9 cellular contexts compared by ENCODE assay signal in the genomic region with DNA sequence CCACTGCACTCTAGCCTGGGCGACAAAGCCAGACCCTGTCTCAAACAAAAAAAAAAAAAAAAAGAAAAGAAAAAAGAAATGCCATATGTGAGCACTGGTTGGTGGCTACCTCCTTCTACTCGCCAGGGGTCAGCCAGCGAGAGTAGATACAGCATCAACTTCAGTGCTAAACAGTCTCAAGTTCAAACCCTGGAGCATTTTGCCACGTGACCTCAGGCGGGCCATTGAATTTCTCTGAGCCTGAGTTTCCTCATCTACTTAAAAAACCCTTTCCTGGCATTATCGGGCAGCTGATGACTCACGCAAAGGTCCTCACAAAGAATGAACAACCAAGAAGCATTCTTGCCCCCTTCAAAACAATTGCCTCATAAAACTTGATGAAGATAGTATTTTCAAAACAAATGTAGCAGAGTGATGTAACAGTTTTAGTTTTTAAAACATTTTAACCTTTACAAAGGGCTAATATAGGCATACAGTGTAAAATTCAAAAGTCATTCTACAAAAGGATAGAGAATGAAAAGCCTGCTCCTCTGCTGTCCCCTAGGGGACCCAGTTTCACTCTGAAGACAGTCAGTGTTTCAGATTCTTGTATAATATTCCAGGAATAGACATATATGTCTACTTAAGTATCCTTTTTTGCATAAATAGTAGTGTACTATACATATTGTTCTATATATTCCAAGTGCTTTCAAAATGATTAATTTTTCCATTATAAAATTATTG. TPM values are rescaled to one million over a fixed set of nuclear protein-coding genes. Genes with fewer than 3 reads are reported as not detected.
A peak's percentile ranks its signal among the peaks of the same experiment; 100 is the strongest.
DNase-seq lines count a peak whose midpoint lies in the region; ATAC-seq and TF ChIP-seq lines count a peak whose summit lies in the region.
"Had no signal": no experiment of that assay in that cellular context is flagged by ENCODE, and none has a peak within 500 bp of the region (broad histone marks: within the 10 kb centered on the region; RNA-seq: fewer than 3 reads in every experiment).

No MANE protein-coding gene starts in this region.

- ATAC-seq in left cardiac atrium (peak in 1 of 2 donors; percentile 13), Right ventricle myocardium inferior (no peak), SK-N-SH treated with all-trans-retinoic acid at 6 μM for 48 hours (peak; percentile 55), GM19463 (IDR thresholded peaks at IDR 0.05; ENCODE audit: unreplicated experiment) (no peak), HG03108 (IDR thresholded peaks at IDR 0.05; ENCODE audit: unreplicated experiment) (no peak)

- intact Hi-C loops in left cardiac atrium (cut with DNase I): loop anchor here (5.0 to 10.0 kb wide), 4 partner anchors 76 to 299 kb away; partner anchors contain the start of gene CHD3 (in 1 of the 2)
- intact Hi-C loops in Right ventricle myocardium inferior (cut with DNase I): no loop called here

- DNase-seq in left cardiac atrium (peak; percentile 41), Right ventricle myocardium inferior (ENCODE audit: missing footprints) (no peak), fibroblast of villous mesenchyme (ENCODE audit: low read depth) (peak; percentile 91), NCI-H774 (lab: John Stamatoyannopoulos, UW) (no peak)
- DNase-seq in activated effector memory CD4-positive, alpha-beta T cell treated with Interleukin-2 at 50 U/mL for 16 hours: no peak
- DNase-seq: CD4-positive, CD25-positive, alpha-beta regulatory T cell had no signal

- no peak overlapping the region for H3K4me3 ChIP-seq in fibroblast of villous mesenchyme (ENCODE audit: low read depth, low read length)

- TF ChIP-seq CTCF in fibroblast of villous mesenchyme (IDR thresholded peaks at IDR 0.05; ENCODE audit: insufficient read depth, low read depth, low read length): peak; percentile 14

TF ChIP-seq in SK-N-SH treated with all-trans-retinoic acid at 6 μM for 48 hours, 23 proteins besides CTCF, POLR2A, EP300 and RAD21:
- TF ChIP-seq GLIS3 (CRISPR knock-in tag; IDR thresholded peaks at IDR 0.05): no peak
- TF ChIP-seq SNAI2 (CRISPR knock-in tag; IDR thresholded peaks at IDR 0.05): no peak
- no peak for TF ChIP-seq ARNTL (CRISPR knock-in tag; IDR thresholded peaks at IDR 0.05; ENCODE audit: borderline replicate concordance, low read depth)
- no peak for TF ChIP-seq CSRNP3 (CRISPR knock-in tag; IDR thresholded peaks at IDR 0.05)
- no peak for TF ChIP-seq BACH2 (CRISPR knock-in tag; IDR thresholded peaks at IDR 0.05; ENCODE audit: borderline replicate concordance)
- no peak for TF ChIP-seq ZNF565 (CRISPR knock-in tag; conservative IDR thresholded peaks at IDR 0.05; ENCODE audit: low read depth)
- no peak for TF ChIP-seq TOX (CRISPR knock-in tag; IDR thresholded peaks at IDR 0.05; ENCODE audit: borderline replicate concordance)
- TF ChIP-seq PPARA (CRISPR knock-in tag; IDR thresholded peaks at IDR 0.05; ENCODE audit: borderline replicate concordance): no peak
- no peak for TF ChIP-seq POU6F1 (CRISPR knock-in tag; IDR thresholded peaks at IDR 0.05; ENCODE audit: borderline replicate concordance, low read depth)

RNA-seq across cellular contexts. Expression of gene DNAH2, which starts 28.4 kb away (rescaled TPM):
- under 1 TPM; 0.05 to 0.24 TPM for total RNA-seq in left cardiac atrium
- not detected for total RNA-seq in Right ventricle myocardium inferior
- under 0.01 and 0.43 TPM in 2 replicates for total RNA-seq in fibroblast of villous mesenchyme
- total RNA-seq: CD4-positive, CD25-positive, alpha-beta regulatory T cell had no signal

RNA-seq across cellular contexts. Expression of gene EFNB3, which starts 40.9 kb away (rescaled TPM):
- 1 to 10 TPM; 1.1 to 1.4 TPM for total RNA-seq in left cardiac atrium
- total RNA-seq in Right ventricle myocardium inferior: 0.11 TPM
- 0.32 and 0.43 TPM in 2 replicates for total RNA-seq in fibroblast of villous mesenchyme
- total RNA-seq: CD4-positive, CD25-positive, alpha-beta regulatory T cell had no signal

RNA-seq across cellular contexts. Expression of gene WRAP53, which starts 57.6 kb away (rescaled TPM):
- total RNA-seq in left cardiac atrium (1 to 10 TPM; 3.7 to 6.0 TPM), Right ventricle myocardium inferior (5.6 TPM), fibroblast of villous mesenchyme (5.2 and 6.0 TPM in 2 replicates)

RNA-seq across cellular contexts. Expression of gene TP53, which starts 58.6 kb away (rescaled TPM):
- total RNA-seq in left cardiac atrium: 10 to 100 TPM; 18.5 to 23.7 TPM
- 15.4 TPM for total RNA-seq in Right ventricle myocardium inferior
- 50.6 and 79.5 TPM in 2 replicates for total RNA-seq in fibroblast of villous mesenchyme

Comparison
In these comparisons a context has a peak if more than half of its experiments do, and no peak if none do; other contexts are left out.
1. DNase-seq: peak in left cardiac atrium (single experiment) and fibroblast of villous mesenchyme (single experiment); none in Right ventricle myocardium inferior (single experiment), activated effector memory CD4-positive, alpha-beta T cell treated with Interleukin-2 at 50 U/mL for 16 hours (single experiment) and NCI-H774 (single experiment).